Comparison of ENCODE assay signal across 11 cellular contexts in genomic region chr16:75062135-75062943, GRCh38. TPM values are rescaled to one million over a fixed set of nuclear protein-coding genes. Genes with fewer than 3 reads are reported as not detected.
A peak's percentile ranks its signal among the peaks of the same experiment; 100 is the strongest.
DNase-seq lines count a peak whose midpoint lies in the region; ATAC-seq, FAIRE-seq and TF ChIP-seq lines count a peak whose summit lies in the region.
"Had no signal": no experiment of that assay in that cellular context is flagged by ENCODE, and none has a peak within 500 bp of the region (broad histone marks: within the 10 kb centered on the region; RNA-seq: fewer than 3 reads in every experiment).

No MANE protein-coding gene starts in this region.

- H3K4me3 Mint-ChIP-seq in naive thymus-derived CD4-positive, alpha-beta T cell = peak overlapping the region in 6 of 10 donors; percentile 7 to 61 (median 20)

- DNase-seq in Right ventricle myocardium inferior (ENCODE audit: missing footprints) (peak; percentile 87), cardiac septum (ENCODE audit: low spot score) (no peak), esophagus muscularis mucosa (ENCODE audit: extremely low spot score) (no peak), vagina (ENCODE audit: extremely low spot score in 2 of 2) (no peak), RCC 7860 (ENCODE audit: low spot score) (no peak), 8988T (no peak)
- no peak for DNase-seq in naive thymus-derived CD4-positive, alpha-beta T cell
- DNase-seq: left colon, NCI-H526 had no signal

- H3K27me3 ChIP-seq in esophagus muscularis mucosa (no peaks in the 10 kb centered on the region), vagina (no peaks in the 10 kb centered on the region)
- no peaks in the 10 kb centered on the region for H3K27me3 ChIP-seq in naive thymus-derived CD4-positive, alpha-beta T cell (ENCODE audit: control insufficient read depth in 2 of 2, insufficient read depth in 2 of 2, low read length in 2 of 2)

- H3K27ac ChIP-seq in esophagus muscularis mucosa (replicated peaks in 1 of 4) = peak overlapping the region; percentile 67 to 83 (median 74)
- no peak overlapping the region for H3K27ac ChIP-seq in naive thymus-derived CD4-positive, alpha-beta T cell (ENCODE audit: low read depth, low read length)
- peak overlapping the region; percentile 25 for H3K27ac ChIP-seq in vagina

- POLR2A ChIA-PET in naive thymus-derived CD4-positive, alpha-beta T cell (lab: Charles Lee) = interaction anchor here (0.5 to 1.6 kb wide), 3 partner anchors 10 to 237 kb away, joined by 3 to 4 read pairs (median 4); no protein-coding TSS in a partner anchor

- WGBS in esophagus muscularis mucosa = 48% methylated on average over 22 of the region's 22 CpGs

- H3K4me1 ChIP-seq in esophagus muscularis mucosa = peaks cover 24 to 69% (median 60%) of the 10 kb centered on the region in 4 donors
- H3K4me1 ChIP-seq in naive thymus-derived CD4-positive, alpha-beta T cell (ENCODE audit: control insufficient read depth in 2 of 2, insufficient read depth in 2 of 2, low read length in 2 of 2) = peaks cover 5 to 20% of the 10 kb centered on the region in 2 donors
- H3K4me1 ChIP-seq in vagina = peaks cover 39% of the 10 kb centered on the region

- no peaks in the 10 kb centered on the region for H3K9me3 ChIP-seq in esophagus muscularis mucosa
- no peaks in the 10 kb centered on the region for H3K9me3 ChIP-seq in naive thymus-derived CD4-positive, alpha-beta T cell (ENCODE audit: control insufficient read depth in 2 of 3, low read length in 3 of 3)
- no peaks in the 10 kb centered on the region for H3K9me3 ChIP-seq in vagina

- TF ChIP-seq CTCF in esophagus muscularis mucosa (IDR thresholded peaks at IDR 0.05) = no peak
- TF ChIP-seq CTCF in vagina (IDR thresholded peaks at IDR 0.05) = no peak

- H3K27ac Mint-ChIP-seq in naive thymus-derived CD4-positive, alpha-beta T cell = peak overlapping the region in 8 of 9 donors; percentile 36 to 87 (median 70)

- H3K9me3 Mint-ChIP-seq in naive thymus-derived CD4-positive, alpha-beta T cell = no peaks in the 10 kb centered on the region

- intact Hi-C loops in Right ventricle myocardium inferior (cut with DNase I) = no loop called here
- intact Hi-C loops in cardiac septum (cut with DNase I) = no loop called here
- intact Hi-C loops in esophagus muscularis mucosa (cut with DNase I) = loop anchor here (5.0 kb wide), 1 partner anchor 45 kb away; no protein-coding TSS in a partner anchor
- intact Hi-C loops in naive thymus-derived CD4-positive, alpha-beta T cell (cut with micrococcal nuclease) = no loop called here
- intact Hi-C loops in vagina (cut with DNase I) = no loop called here

- peaks cover 17 to 61% (median 45%) of the 10 kb centered on the region in 7 donors for H3K4me1 Mint-ChIP-seq in naive thymus-derived CD4-positive, alpha-beta T cell

- no peaks in the 10 kb centered on the region for H3K36me3 ChIP-seq in esophagus muscularis mucosa
- H3K36me3 ChIP-seq in naive thymus-derived CD4-positive, alpha-beta T cell (ENCODE audit: control insufficient read depth in 2 of 3, insufficient read depth in 3 of 3, low read length in 3 of 3) = no peaks in the 10 kb centered on the region
- no peaks in the 10 kb centered on the region for H3K36me3 ChIP-seq in vagina

- no peak for TF ChIP-seq POLR2A in esophagus muscularis mucosa (IDR thresholded peaks at IDR 0.05; ENCODE audit: low read depth)
- no peak for TF ChIP-seq POLR2A in vagina (IDR thresholded peaks at IDR 0.05)

- CTCF ChIA-PET in naive thymus-derived CD4-positive, alpha-beta T cell (lab: Charles Lee) = interaction anchor here (0.9 kb wide), 1 partner anchor 410 kb away, joined by 3 read pairs; no protein-coding TSS in a partner anchor

- peak; percentile 86 for ATAC-seq in Right ventricle myocardium inferior
- ATAC-seq in naive thymus-derived CD4-positive, alpha-beta T cell = no peak
- no peak for ATAC-seq in GM19463 (IDR thresholded peaks at IDR 0.05; ENCODE audit: unreplicated experiment)
- ATAC-seq: left colon had no signal

- peaks cover 0 to 14% (median 0%) of the 10 kb centered on the region in 5 donors for H3K36me3 Mint-ChIP-seq in naive thymus-derived CD4-positive, alpha-beta T cell

- no peaks in the 10 kb centered on the region for H3K27me3 Mint-ChIP-seq in naive thymus-derived CD4-positive, alpha-beta T cell

- FAIRE-seq in RCC 7860 (lab: Jason Lieb, UNC) = no peak
- FAIRE-seq: H54 had no signal

- no peak for TF ChIP-seq EP300 in esophagus muscularis mucosa (IDR thresholded peaks at IDR 0.05)

- peak overlapping the region in 3 of 4 donors; percentile 3 to 15 (median 3) for H3K4me3 ChIP-seq in esophagus muscularis mucosa
- no peak overlapping the region for H3K4me3 ChIP-seq in naive thymus-derived CD4-positive, alpha-beta T cell (ENCODE audit: low read length)
- H3K4me3 ChIP-seq in vagina = no peak overlapping the region

RNA-seq across cellular contexts. Expression of gene LDHD, which starts 54.2 kb away (rescaled TPM):
- 71.8 TPM for total RNA-seq in Right ventricle myocardium inferior
- 89.3 TPM for total RNA-seq in cardiac septum
- total RNA-seq in esophagus muscularis mucosa = 10 to 100 TPM in 2 of 4 donors, 1 to 10 TPM in 2; 6.7 to 13.2 (median 8.7) TPM
- total RNA-seq in naive thymus-derived CD4-positive, alpha-beta T cell = 1 to 10 TPM in 1 of 5 experiments, under 1 TPM in 4; 0.31 to 2.7 (median 0.40) TPM
- polyA plus RNA-seq in naive thymus-derived CD4-positive, alpha-beta T cell = under 1 TPM in 1 of 2 donors, not detected in 1; 0.51 TPM
- 10.1 TPM for total RNA-seq in vagina

Comparison
In these comparisons a context has a peak if more than half of its experiments do, and no peak if none do; other contexts are left out.
1. H3K4me3 ChIP-seq: peak in esophagus muscularis mucosa (3 of 4); none in naive thymus-derived CD4-positive, alpha-beta T cell (single experiment) and vagina (0 of 2).